9 cellular contexts compared by ENCODE assay signal in genomic region chr20:14919473-14920157, GRCh38.
DNase-seq lines count a peak whose midpoint lies in the region; ATAC-seq and TF ChIP-seq lines count a peak whose summit lies in the region.
"Had no signal": no experiment of that assay in that cellular context is flagged by ENCODE, and none has a peak within 500 bp of the region (broad histone marks: within the 10 kb centered on the region; RNA-seq: fewer than 3 reads in every experiment).

No MANE protein-coding gene starts in this region.

- H3K27ac ChIP-seq in lung (ENCODE audit: low read depth in 1 of 2, low read length in 1 of 2): peak overlapping the region in 1 of 2 donors; percentile 39

- H3K9me3 ChIP-seq in lung (ENCODE audit: control insufficient read depth in 2 of 2, insufficient read depth in 1 of 2, low read length in 1 of 2): no peaks in the 10 kb centered on the region

- DNase-seq in Ammon's horn (ENCODE audit: low spot score): peak; percentile 36
- peak; percentile 2 for DNase-seq in NCI-H2107 (lab: John Stamatoyannopoulos, UW)
- DNase-seq in cerebellum (ENCODE audit: low spot score): peak; percentile 35
- peak; percentile 42 for DNase-seq in lung (ENCODE audit: low spot score)
- no peak for DNase-seq in activated gamma-delta T cell treated with Interleukin-2 at 50 U/mL for 16 hours
- no peak for DNase-seq in NK-92 (lab: John Stamatoyannopoulos, UW; ENCODE audit: unreplicated experiment)
- no peak for DNase-seq in NCI-H1930 (lab: John Stamatoyannopoulos, UW)
- DNase-seq: cortex of kidney had no signal

- no peaks in the 10 kb centered on the region for H3K36me3 ChIP-seq in lung (ENCODE audit: control insufficient read depth in 2 of 2, insufficient read depth in 2 of 2, low read length in 2 of 2)

- no peaks in the 10 kb centered on the region for H3K27me3 ChIP-seq in lung (ENCODE audit: control insufficient read depth, insufficient read depth)

- 24 to 27% methylated on average over 9 of the region's 9 CpGs for WGBS in lung, 2 donors

- H3K4me1 ChIP-seq in lung (ENCODE audit: control insufficient read depth in 2 of 2, insufficient read depth in 2 of 2, low read length in 2 of 2): no peaks in the 10 kb centered on the region

- ATAC-seq in lung (ENCODE audit: insufficient read depth, low FRiP score) (peak; percentile 58), HG03354 (IDR thresholded peaks at IDR 0.05; ENCODE audit: poor library complexity, severe bottlenecking, unreplicated experiment) (no peak)

- no peak overlapping the region for H3K4me3 ChIP-seq in lung

- no peak for TF ChIP-seq CTCF in lung (IDR thresholded peaks at IDR 0.05; ENCODE audit: control extremely low read depth, extremely low read depth)

Comparison
In these comparisons a context has a peak if more than half of its experiments do, and no peak if none do; other contexts are left out.
1. DNase-seq: peak in Ammon's horn (single experiment), NCI-H2107 (single experiment), cerebellum (single experiment) and lung (single experiment); none in activated gamma-delta T cell treated with Interleukin-2 at 50 U/mL for 16 hours (single experiment), NK-92 (single experiment) and NCI-H1930 (0 of 2).